ENCODE assay signal across 21 cellular contexts in the genomic region with DNA sequence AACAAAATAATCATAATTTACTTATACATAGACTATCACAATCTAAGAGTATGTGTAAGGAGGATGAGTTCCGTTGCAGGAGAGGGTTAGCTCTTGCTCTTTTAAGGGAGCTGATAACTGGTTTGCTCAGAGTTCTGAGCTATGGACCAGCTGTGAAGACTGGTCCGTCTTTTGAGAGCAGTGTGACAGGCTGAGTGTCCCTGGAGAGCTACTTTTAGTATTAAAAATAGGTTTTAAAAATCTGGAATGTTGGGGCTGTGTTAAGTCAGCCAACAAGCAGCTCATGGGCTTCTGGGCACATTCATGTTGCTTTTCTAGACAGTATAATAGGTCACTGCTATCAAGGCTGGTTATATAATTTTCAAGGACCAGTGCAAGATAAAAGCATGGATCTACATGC. TPM values are rescaled to one million over a fixed set of nuclear protein-coding genes. Genes with fewer than 3 reads are reported as not detected.
A peak's percentile ranks its signal among the peaks of the same experiment; 100 is the strongest.
DNase-seq lines count a peak whose midpoint lies in the region; ATAC-seq and TF ChIP-seq lines count a peak whose summit lies in the region.
"Had no signal": no experiment of that assay in that cellular context is flagged by ENCODE, and none has a peak within 500 bp of the region (broad histone marks: within the 10 kb centered on the region; RNA-seq: fewer than 3 reads in every experiment).

No MANE protein-coding gene starts in this region.

- H3K36me3 ChIP-seq in heart right ventricle, result no peaks in the 10 kb centered on the region
- no peaks in the 10 kb centered on the region for H3K36me3 ChIP-seq in psoas muscle (ENCODE audit: insufficient read depth in 1 of 2, low read depth in 1 of 2)
- H3K36me3 ChIP-seq: BLaER1 treated with 17β-estradiol and CSF1 and Interleukin-3, amounts not matched to agents 10 nM and 100 nM had no signal

- intact Hi-C loops in heart right ventricle (cut with DNase I), result no loop called here
- intact Hi-C loops in psoas muscle (cut with DNase I), result loop anchor here in 1 of 2 donors (5.0 kb wide), 1 partner anchor 120 kb away; no protein-coding TSS in a partner anchor

- H3K9me3 ChIP-seq in heart right ventricle (no peaks in the 10 kb centered on the region), psoas muscle (no peaks in the 10 kb centered on the region)
- H3K9me3 ChIP-seq: A549 had no signal

- H3K4me3 ChIP-seq in heart right ventricle (no peak overlapping the region), psoas muscle (no peak overlapping the region)
- H3K4me3 ChIP-seq: A549; BLaER1 treated with 17β-estradiol and CSF1 and Interleukin-3, amounts not matched to agents 10 nM and 100 nM; GM12878 had no signal

- in situ Hi-C loops in G401 (cut with HindIII; ENCODE audit: low sequenced_read_pairs), result no loop called here

- DNase-seq in G401 (ENCODE audit: low spot score) (peak; percentile 47), heart right ventricle (no peak), psoas muscle (no peak), T-helper 9 cell (no peak), NCI-H2107 (lab: John Stamatoyannopoulos, UW) (no peak)
- DNase-seq: AML-193; CD4-positive, alpha-beta T cell; GDM1; NCI-H1092; NCI-H1417 treated with DMSO at 0.1 percent for 48 hours; NCI-H2081 treated with DMSO at 0.1 percent for 48 hours; NCI-H446; NCI-H774; PC-3 had no signal

- ATAC-seq in heart right ventricle (peak in 7 of 8 donors; percentile 42 to 78 (median 56)), psoas muscle (peak in 1 of 4 donors; percentile 14), GM21447 (IDR thresholded peaks at IDR 0.05; ENCODE audit: unreplicated experiment) (no peak)
- ATAC-seq: A549, GM12878 had no signal

- WGBS in heart right ventricle, 2 donors, result 37 to 52% methylated on average over 2 of the region's 2 CpGs
- 27 to 31% (median 28%) methylated on average over 2 of the region's 2 CpGs for WGBS in psoas muscle, 3 donors

- no peak for TF ChIP-seq CTCF in VCaP (conservative IDR thresholded peaks at IDR 0.05)
- TF ChIP-seq CTCF in heart right ventricle (IDR thresholded peaks at IDR 0.05), result no peak
- TF ChIP-seq CTCF in psoas muscle (IDR thresholded peaks at IDR 0.05), result no peak

- H3K27me3 ChIP-seq in heart right ventricle (peaks cover 0 to 70% (median 0%) of the 10 kb centered on the region in 7 donors), psoas muscle (ENCODE audit: insufficient read depth in 3 of 3, low read length in 2 of 3) (no peaks in the 10 kb centered on the region)

- H3K27ac ChIP-seq in VCaP (peak overlapping the region; percentile 44; the same call in 1 of the 2 replicates), heart right ventricle (peak overlapping the region in 4 of 10 donors; percentile 3 to 18 (median 6)), psoas muscle (peak overlapping the region; percentile 76)
- H3K27ac ChIP-seq: A549; BLaER1 treated with 17β-estradiol and CSF1 and Interleukin-3, amounts not matched to agents 10 nM and 100 nM had no signal

- H3K4me1 ChIP-seq in heart right ventricle (peaks cover 0 to 28% (median 17%) of the 10 kb centered on the region in 9 donors), psoas muscle (peaks cover 37% of the 10 kb centered on the region)
- H3K4me1 ChIP-seq: A549 had no signal

RNA-seq across cellular contexts. Expression of a gene that starts 41.5 kb away (rescaled TPM):
- total RNA-seq in G401 (2014; rRNA removed; shearing (Covaris generic)), result 7.4 and 20.3 TPM in 2 replicates
- 10 to 100 TPM; 26.3 to 34.3 (median 30.7) TPM for total RNA-seq in heart right ventricle
- 10 to 100 TPM in 1 of 2 donors, 1 to 10 TPM in 1; 8.2 to 14.3 TPM for polyA plus RNA-seq in heart right ventricle
- 10 to 100 TPM; 20.1 to 33.3 (median 27.0) TPM for total RNA-seq in psoas muscle
- polyA plus RNA-seq in psoas muscle, result 10 to 100 TPM in 1 of 3 donors, 1 to 10 TPM in 2; 7.7 to 16.3 (median 7.8) TPM

RNA-seq across cellular contexts. Expression of a gene that starts 49.8 kb away (rescaled TPM):
- not detected in 2 replicates for total RNA-seq in G401 (2014; rRNA removed; shearing (Covaris generic))
- total RNA-seq in heart right ventricle (1 to 10 TPM in 2 of 10 donors, under 1 TPM in 7, not detected in 1; 0.18 to 1.4 (median 0.64) TPM), psoas muscle (under 1 TPM in 2 of 4 donors, not detected in 2; 0.22 to 0.24 TPM)
- polyA plus RNA-seq in heart right ventricle (under 1 TPM; 0.06 to 0.07 TPM), psoas muscle (under 1 TPM in 2 of 3 donors, not detected in 1; 0.01 to 0.20 TPM)
- total RNA-seq: CD4-positive, alpha-beta T cell; HT-29; PC-3; SK-MEL-5 had no signal
- polyA plus RNA-seq: A549 had no signal
